ENCODE assay signal across 14 cellular contexts in genomic region chr11:72864692-72865655, GRCh38. TPM values are rescaled to one million over a fixed set of nuclear protein-coding genes. Genes with fewer than 3 reads are reported as not detected.
DNase-seq lines count a peak whose midpoint lies in the region; ATAC-seq, FAIRE-seq and TF ChIP-seq lines count a peak whose summit lies in the region.
"Had no signal": no experiment of that assay in that cellular context is flagged by ENCODE, and none has a peak within 500 bp of the region (broad histone marks: within the 10 kb centered on the region; RNA-seq: fewer than 3 reads in every experiment).

No MANE protein-coding gene starts in this region.

- H3K4me2 ChIP-seq in K562 (ENCODE audit: insufficient read depth, low read length) (no peak overlapping the region), skeletal muscle satellite cell (ENCODE audit: low read length) (peak overlapping the region; percentile 66)

- H3K9ac ChIP-seq in K562 (ENCODE audit: insufficient read depth in 1 of 2, low read depth in 2 of 2, low read length in 2 of 2) (no peak overlapping the region), skeletal muscle satellite cell (ENCODE audit: low read depth, low read length) (no peak overlapping the region)

- H3K27me3 ChIP-seq in K562 (ENCODE audit: control insufficient read depth in 2 of 2, insufficient read depth in 2 of 2, low read length in 2 of 2) (no peaks in the 10 kb centered on the region), left ventricle myocardium inferior (ENCODE audit: low read depth) (no peaks in the 10 kb centered on the region), skeletal muscle satellite cell (ENCODE audit: control insufficient read depth, insufficient read depth, low read length) (no peaks in the 10 kb centered on the region)

- H3K79me2 ChIP-seq in K562 (ENCODE audit: control insufficient read depth, insufficient read depth, low read length): no peaks in the 10 kb centered on the region

- H3K9me1 ChIP-seq in K562 (ENCODE audit: control insufficient read depth, insufficient read depth, low read length): no peaks in the 10 kb centered on the region

- in situ Hi-C loops in K562 (cut with MboI): no loop called here

- TF ChIP-seq EP300 in K562 (IDR thresholded peaks at IDR 0.05; ENCODE audit: low read length): no peak

- H4K20me1 ChIP-seq in K562 (replicated peaks; ENCODE audit: control insufficient read depth, insufficient read depth, low read length): no peaks in the 10 kb centered on the region

- POLR2A ChIA-PET in K562 (lab: Yijun Ruan, JAX): interaction anchor here (0.6 kb wide), 1 partner anchor 775 kb away, joined by 3 read pairs; no protein-coding TSS in a partner anchor

- 15% methylated on average over 5 of the region's 5 CpGs for WGBS in K562 (ENCODE audit: insufficient coverage, low coverage, missing lambda C conversion rate)

- H3K4me3 ChIP-seq in K562 (no peak overlapping the region), left ventricle myocardium inferior (no peak overlapping the region), skeletal muscle satellite cell (ENCODE audit: low read length) (no peak overlapping the region)
- H3K4me3 ChIP-seq: skin epidermis had no signal

- TF ChIP-seq RAD21 in K562 (CRISPR knock-in tag; conservative IDR thresholded peaks at IDR 0.05 in 1 of 2, IDR thresholded peaks at IDR 0.05 in 1 of 2): no peak

- no peaks in the 10 kb centered on the region; a peak in 1 of 5 replicates for H3K4me1 ChIP-seq in K562 (replicated peaks in 1 of 2; ENCODE audit: control insufficient read depth in 2 of 2, insufficient read depth in 2 of 2, low read length in 2 of 2)
- H3K4me1 ChIP-seq in left ventricle myocardium inferior: peaks cover 62% of the 10 kb centered on the region
- H3K4me1 ChIP-seq in skeletal muscle satellite cell (ENCODE audit: control insufficient read depth, insufficient read depth, low read length): peaks cover 24% of the 10 kb centered on the region

- intact Hi-C loops in K562 (cut with micrococcal nuclease): no loop called here
- intact Hi-C loops in left ventricle myocardium inferior (cut with micrococcal nuclease): no loop called here

- TF ChIP-seq CTCF in K562 (IDR thresholded peaks at IDR 0.05 in 2 of 3, conservative IDR thresholded peaks at IDR 0.05 in 1 of 3; ENCODE audit: insufficient read depth in 2 of 3, low read depth in 1 of 3, low read length in 3 of 3) (no peak), left ventricle myocardium inferior (IDR thresholded peaks at IDR 0.05; ENCODE audit: borderline replicate concordance) (no peak)

- CTCF ChIA-PET in K562 (lab: Yijun Ruan, JAX; ENCODE audit: low intra/inter-chr PET ratio): no interaction called here

- TF ChIP-seq POLR2A in K562 (conservative IDR thresholded peaks at IDR 0.05): no peak

- FAIRE-seq in K562 (lab: Jason Lieb, UNC): no peak
- FAIRE-seq in frontal cortex (lab: Jason Lieb, UNC): no peak
- FAIRE-seq: keratinocyte had no signal

- DNase-seq in HS-27A (ENCODE audit: low read depth): peak; percentile 34
- no peak for DNase-seq in K562 (ENCODE audit: extremely low read depth in 1 of 4, low spot score in 3 of 4)
- peak; percentile 23 for DNase-seq in left ventricle myocardium inferior
- DNase-seq in frontal cortex (ENCODE audit: low spot score in 2 of 2): no peak
- DNase-seq in COLO829 (ENCODE audit: low spot score): no peak
- DNase-seq in NCI-H1105 treated with DMSO at 0.1 percent for 48 hours (lab: John Stamatoyannopoulos, UW): no peak
- DNase-seq: effector memory CD4-positive, alpha-beta T cell; NCI-H1694 had no signal

- no peaks in the 10 kb centered on the region for H3K9me3 ChIP-seq in K562 (replicated peaks; ENCODE audit: control insufficient read depth, insufficient read depth, low read depth, low read length)
- no peaks in the 10 kb centered on the region for H3K9me3 ChIP-seq in left ventricle myocardium inferior (replicated peaks)
- no peaks in the 10 kb centered on the region for H3K9me3 ChIP-seq in skeletal muscle satellite cell (replicated peaks; ENCODE audit: low read length)

- H3K36me3 ChIP-seq in K562 (ENCODE audit: control insufficient read depth, insufficient read depth, low read length) (0 out of 3 replicates have a peak, but pooled peaks cover 2% of the 10 kb centered on the region), left ventricle myocardium inferior (peaks cover 8% of the 10 kb centered on the region), skeletal muscle satellite cell (ENCODE audit: insufficient read depth, low read length) (peaks cover 9% of the 10 kb centered on the region)

- H3K27ac ChIP-seq in K562 (ENCODE audit: extremely low read depth, low read depth, low read length) (no peak overlapping the region), left ventricle myocardium inferior (replicated peaks) (peak overlapping the region; percentile 78)

- no TSS peak for BruUV-seq in K562 (replicated peaks; lab: Mats Ljungman, UMichigan)

- ATAC-seq in K562 (no peak), HG02970 (IDR thresholded peaks at IDR 0.05; ENCODE audit: low FRiP score, unreplicated experiment) (no peak)
- ATAC-seq: Panc1; stimulated activated effector memory CD8-positive, alpha-beta T cell treated with anti-CD3 and anti-CD28 coated beads, Interleukin-12 subunit alpha, Interleukin-12 subunit beta, amount 100 ng/mL, for 72 hours had no signal

- no peak overlapping the region for H2AFZ ChIP-seq in K562 (ENCODE audit: low read depth, low read length)

TF ChIP-seq in K562, 482 proteins besides CTCF, POLR2A, EP300 and RAD21:
- TF ChIP-seq CSDE1 (IDR thresholded peaks at IDR 0.05): no peak
- TF ChIP-seq HMGN3 (IDR thresholded peaks at IDR 0.05; ENCODE audit: borderline replicate concordance, extremely low read depth, insufficient read length, low read depth, low read length): no peak
- TF ChIP-seq PBX2 (CRISPR knock-in tag; IDR thresholded peaks at IDR 0.05; ENCODE audit: low read depth): no peak
- 0 out of 2 replicates have a peak, but pooled peaks have one; percentile 27 for TF ChIP-seq PBX2 (tag; conservative IDR thresholded peaks at IDR 0.05; ENCODE audit: low read depth)
- no peak for TF ChIP-seq NFE2 (IDR thresholded peaks at IDR 0.05; ENCODE audit: low read depth)

RNA-seq across cellular contexts. Expression of gene ATG16L2, which starts 50.8 kb away (rescaled TPM):
- total RNA-seq in K562 (2011; cell fraction: chromatin; rRNA removed; ENCODE audit: low replicate concordance): 57.3 and 108 TPM in 2 replicates
- total RNA-seq in K562 (2011; cell fraction: nucleolus; rRNA removed): 50.4 and 52.2 TPM in 2 replicates
- 58.1 and 76.9 TPM in 2 replicates for total RNA-seq in K562 (2011; cell fraction: nucleoplasm; rRNA removed)
- total RNA-seq in K562 (2014; rRNA removed) (3.4 and 4.3 TPM in 2 replicates), K562 (2014; rRNA removed; fragmentation: Illumina TruSeq; extraction: Trizol) (2.5 and 2.9 TPM in 2 replicates), K562 (2015; rRNA removed; fragmentation: Illumina TruSeq; extraction: Trizol) (4.9 and 6.7 TPM in 2 replicates), K562 (2021) (6.2 and 6.4 TPM in 2 replicates), left ventricle myocardium inferior (14.4 TPM), frontal cortex (2.9 TPM)
- polyA plus RNA-seq in K562 (2011; rRNA removed) (8.4 and 10.6 TPM in 2 replicates), K562 (2014; fragmentation: Illumina TruSeq; extraction: Trizol) (6.3 and 6.4 TPM in 2 replicates), K562 (2014; fragmentation: Nextera tagmentation; extraction: Ambion mirVana) (under 1 TPM; 0.18 to 0.59 TPM), K562 (2014; rRNA removed) (11.2 and 12.0 TPM in 2 replicates)
- 5.7 TPM in 2 replicates for polyA plus RNA-seq in K562 (2011; cell fraction: cytosol; rRNA removed)
- 100 and 142 TPM in 2 replicates for polyA plus RNA-seq in K562 (2011; cell fraction: nucleus; rRNA removed)
- 13.7 and 47.5 TPM in 2 replicates for polyA plus RNA-seq in K562 (2012)
- 4.1 and 4.6 TPM in 2 replicates for polyA minus RNA-seq in K562 (2011; rRNA and poly(A)+ RNA removed)
- polyA minus RNA-seq in K562 (2011; cell fraction: cytosol; rRNA and poly(A)+ RNA removed): 1.1 and 2.8 TPM in 2 replicates
- polyA minus RNA-seq in K562 (2011; cell fraction: nucleus; rRNA and poly(A)+ RNA removed): 17.1 and 18.2 TPM in 2 replicates
- total RNA-seq in skeletal muscle satellite cell (2012; rRNA removed): 6.6 and 7.9 TPM in 2 replicates

Comparison
In these comparisons a context has a peak if more than half of its experiments do, and no peak if none do; other contexts are left out.
1. DNase-seq: peak in HS-27A (single experiment) and left ventricle myocardium inferior (single experiment); none in K562 (0 of 4), frontal cortex (0 of 2), COLO829 (single experiment) and NCI-H1105 treated with DMSO at 0.1 percent for 48 hours (single experiment).